ENCODE assay signal across 1 cellular context in the genomic region with DNA sequence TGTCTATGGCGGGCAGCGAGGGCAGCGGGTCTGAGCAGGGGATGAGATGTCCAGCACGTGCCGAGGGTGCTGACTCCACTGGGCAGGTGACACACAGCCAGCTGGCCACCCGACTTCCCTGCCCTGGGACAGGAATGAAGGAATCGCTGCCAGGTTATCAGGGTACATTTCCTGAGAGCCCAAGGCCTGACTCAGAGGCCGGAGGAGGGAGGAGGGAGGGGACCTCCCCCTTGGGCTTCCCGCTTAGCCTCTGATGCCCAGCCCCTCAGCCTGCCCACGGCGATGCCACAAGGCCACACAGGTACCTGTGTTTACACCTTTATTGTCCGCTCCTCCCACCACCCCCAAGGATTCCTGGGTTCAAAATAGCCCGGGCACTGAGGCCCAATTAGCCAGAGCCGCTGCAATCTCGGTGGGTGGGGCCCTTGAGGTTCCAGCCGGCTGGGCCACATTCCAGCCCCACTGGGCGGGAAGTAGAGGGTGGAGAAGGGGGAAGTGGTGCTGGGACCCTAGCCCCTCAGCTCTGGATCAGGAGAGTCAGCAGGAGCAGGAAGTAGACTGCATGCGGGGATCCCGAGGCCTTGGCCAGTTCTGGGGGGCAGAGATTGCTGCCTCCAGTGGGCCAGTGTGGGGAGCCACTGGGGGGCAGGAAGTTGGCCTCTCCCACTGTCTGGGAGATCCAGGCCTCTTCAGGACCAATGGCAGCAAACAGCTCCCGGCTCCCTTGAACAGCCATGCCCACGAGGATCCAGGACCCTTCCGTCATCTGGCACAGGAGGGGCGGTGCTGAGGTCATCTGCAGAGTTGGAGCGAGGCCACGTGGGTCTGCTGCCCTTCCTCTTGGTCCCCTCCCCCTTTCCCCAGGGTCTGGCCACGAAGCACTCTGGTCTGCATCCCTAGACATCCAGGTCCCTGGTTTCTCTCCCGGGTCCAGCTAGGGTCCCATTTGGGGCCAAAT.
TF ChIP-seq lines count a peak whose summit lies in the region.

No MANE protein-coding gene starts in this region.

TF ChIP-seq in HepG2, 621 proteins besides CTCF, POLR2A, EP300 and RAD21 (continued from another document and continues in another):
- TF ChIP-seq, protein P1, sequence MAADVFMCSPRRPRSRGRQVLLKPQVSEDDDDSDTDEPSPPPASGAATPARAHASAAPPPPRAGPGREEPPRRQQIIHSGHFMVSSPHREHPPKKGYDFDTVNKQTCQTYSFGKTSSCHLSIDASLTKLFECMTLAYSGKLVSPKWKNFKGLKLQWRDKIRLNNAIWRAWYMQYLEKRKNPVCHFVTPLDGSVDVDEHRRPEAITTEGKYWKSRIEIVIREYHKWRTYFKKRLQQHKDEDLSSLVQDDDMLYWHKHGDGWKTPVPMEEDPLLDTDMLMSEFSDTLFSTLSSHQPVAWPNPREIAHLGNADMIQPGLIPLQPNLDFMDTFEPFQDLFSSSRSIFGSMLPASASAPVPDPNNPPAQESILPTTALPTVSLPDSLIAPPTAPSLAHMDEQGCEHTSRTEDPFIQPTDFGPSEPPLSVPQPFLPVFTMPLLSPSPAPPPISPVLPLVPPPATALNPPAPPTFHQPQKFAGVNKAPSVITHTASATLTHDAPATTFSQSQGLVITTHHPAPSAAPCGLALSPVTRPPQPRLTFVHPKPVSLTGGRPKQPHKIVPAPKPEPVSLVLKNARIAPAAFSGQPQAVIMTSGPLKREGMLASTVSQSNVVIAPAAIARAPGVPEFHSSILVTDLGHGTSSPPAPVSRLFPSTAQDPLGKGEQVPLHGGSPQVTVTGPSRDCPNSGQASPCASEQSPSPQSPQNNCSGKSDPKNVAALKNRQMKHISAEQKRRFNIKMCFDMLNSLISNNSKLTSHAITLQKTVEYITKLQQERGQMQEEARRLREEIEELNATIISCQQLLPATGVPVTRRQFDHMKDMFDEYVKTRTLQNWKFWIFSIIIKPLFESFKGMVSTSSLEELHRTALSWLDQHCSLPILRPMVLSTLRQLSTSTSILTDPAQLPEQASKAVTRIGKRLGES (CRISPR knock-in tag; IDR thresholded peaks at IDR 0.05; ENCODE audit: borderline replicate concordance): no peak
- no peak for TF ChIP-seq ZNF75D (CRISPR knock-in tag; IDR thresholded peaks at IDR 0.05; ENCODE audit: borderline replicate concordance)
- TF ChIP-seq HNF4G (IDR thresholded peaks at IDR 0.05; ENCODE audit: borderline replicate concordance, low read depth, low read length): no peak
- 0 out of 2 replicates have a peak, but pooled peaks have one; percentile 18 for TF ChIP-seq HNF4G (CRISPR knock-in tag; IDR thresholded peaks at IDR 0.05; ENCODE audit: borderline replicate concordance, low read depth)
- TF ChIP-seq ARHGAP35 (CRISPR knock-in tag; IDR thresholded peaks at IDR 0.05; ENCODE audit: borderline replicate concordance): no peak
- no peak for TF ChIP-seq PCBP2 (optimal IDR thresholded peaks at IDR 0.05; ENCODE audit: low read depth, low read length, poor library complexity, severe bottlenecking)
- no peak for TF ChIP-seq ZNF460 (CRISPR knock-in tag; IDR thresholded peaks at IDR 0.05; ENCODE audit: borderline replicate concordance)
- no peak for TF ChIP-seq ZNF335 (CRISPR knock-in tag; IDR thresholded peaks at IDR 0.05)
- no peak for TF ChIP-seq ZNF138 (CRISPR knock-in tag; IDR thresholded peaks at IDR 0.05; ENCODE audit: low read depth)
- no peak for TF ChIP-seq KDM4B (CRISPR knock-in tag; IDR thresholded peaks at IDR 0.05)
- TF ChIP-seq, protein P2, sequence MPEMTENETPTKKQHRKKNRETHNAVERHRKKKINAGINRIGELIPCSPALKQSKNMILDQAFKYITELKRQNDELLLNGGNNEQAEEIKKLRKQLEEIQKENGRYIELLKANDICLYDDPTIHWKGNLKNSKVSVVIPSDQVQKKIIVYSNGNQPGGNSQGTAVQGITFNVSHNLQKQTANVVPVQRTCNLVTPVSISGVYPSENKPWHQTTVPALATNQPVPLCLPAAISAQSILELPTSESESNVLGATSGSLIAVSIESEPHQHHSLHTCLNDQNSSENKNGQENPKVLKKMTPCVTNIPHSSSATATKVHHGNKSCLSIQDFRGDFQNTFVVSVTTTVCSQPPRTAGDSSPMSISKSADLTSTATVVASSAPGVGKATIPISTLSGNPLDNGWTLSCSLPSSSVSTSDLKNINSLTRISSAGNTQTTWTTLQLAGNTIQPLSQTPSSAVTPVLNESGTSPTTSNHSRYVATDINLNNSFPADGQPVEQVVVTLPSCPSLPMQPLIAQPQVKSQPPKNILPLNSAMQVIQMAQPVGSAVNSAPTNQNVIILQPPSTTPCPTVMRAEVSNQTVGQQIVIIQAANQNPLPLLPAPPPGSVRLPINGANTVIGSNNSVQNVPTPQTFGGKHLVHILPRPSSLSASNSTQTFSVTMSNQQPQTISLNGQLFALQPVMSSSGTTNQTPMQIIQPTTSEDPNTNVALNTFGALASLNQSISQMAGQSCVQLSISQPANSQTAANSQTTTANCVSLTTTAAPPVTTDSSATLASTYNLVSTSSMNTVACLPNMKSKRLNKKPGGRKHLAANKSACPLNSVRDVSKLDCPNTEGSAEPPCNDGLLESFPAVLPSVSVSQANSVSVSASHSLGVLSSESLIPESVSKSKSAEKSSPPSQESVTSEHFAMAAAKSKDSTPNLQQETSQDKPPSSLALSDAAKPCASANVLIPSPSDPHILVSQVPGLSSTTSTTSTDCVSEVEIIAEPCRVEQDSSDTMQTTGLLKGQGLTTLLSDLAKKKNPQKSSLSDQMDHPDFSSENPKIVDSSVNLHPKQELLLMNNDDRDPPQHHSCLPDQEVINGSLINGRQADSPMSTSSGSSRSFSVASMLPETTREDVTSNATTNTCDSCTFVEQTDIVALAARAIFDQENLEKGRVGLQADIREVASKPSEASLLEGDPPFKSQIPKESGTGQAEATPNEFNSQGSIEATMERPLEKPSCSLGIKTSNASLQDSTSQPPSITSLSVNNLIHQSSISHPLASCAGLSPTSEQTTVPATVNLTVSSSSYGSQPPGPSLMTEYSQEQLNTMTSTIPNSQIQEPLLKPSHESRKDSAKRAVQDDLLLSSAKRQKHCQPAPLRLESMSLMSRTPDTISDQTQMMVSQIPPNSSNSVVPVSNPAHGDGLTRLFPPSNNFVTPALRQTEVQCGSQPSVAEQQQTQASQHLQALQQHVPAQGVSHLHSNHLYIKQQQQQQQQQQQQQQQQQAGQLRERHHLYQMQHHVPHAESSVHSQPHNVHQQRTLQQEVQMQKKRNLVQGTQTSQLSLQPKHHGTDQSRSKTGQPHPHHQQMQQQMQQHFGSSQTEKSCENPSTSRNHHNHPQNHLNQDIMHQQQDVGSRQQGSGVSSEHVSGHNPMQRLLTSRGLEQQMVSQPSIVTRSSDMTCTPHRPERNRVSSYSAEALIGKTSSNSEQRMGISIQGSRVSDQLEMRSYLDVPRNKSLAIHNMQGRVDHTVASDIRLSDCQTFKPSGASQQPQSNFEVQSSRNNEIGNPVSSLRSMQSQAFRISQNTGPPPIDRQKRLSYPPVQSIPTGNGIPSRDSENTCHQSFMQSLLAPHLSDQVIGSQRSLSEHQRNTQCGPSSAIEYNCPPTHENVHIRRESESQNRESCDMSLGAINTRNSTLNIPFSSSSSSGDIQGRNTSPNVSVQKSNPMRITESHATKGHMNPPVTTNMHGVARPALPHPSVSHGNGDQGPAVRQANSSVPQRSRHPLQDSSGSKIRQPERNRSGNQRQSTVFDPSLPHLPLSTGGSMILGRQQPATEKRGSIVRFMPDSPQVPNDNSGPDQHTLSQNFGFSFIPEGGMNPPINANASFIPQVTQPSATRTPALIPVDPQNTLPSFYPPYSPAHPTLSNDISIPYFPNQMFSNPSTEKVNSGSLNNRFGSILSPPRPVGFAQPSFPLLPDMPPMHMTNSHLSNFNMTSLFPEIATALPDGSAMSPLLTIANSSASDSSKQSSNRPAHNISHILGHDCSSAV (CRISPR knock-in tag; IDR thresholded peaks at IDR 0.05; ENCODE audit: borderline replicate concordance): no peak
- TF ChIP-seq EZH2 (conservative IDR thresholded peaks at IDR 0.05; ENCODE audit: low read depth, low read length): no peak
- TF ChIP-seq, protein P3, sequence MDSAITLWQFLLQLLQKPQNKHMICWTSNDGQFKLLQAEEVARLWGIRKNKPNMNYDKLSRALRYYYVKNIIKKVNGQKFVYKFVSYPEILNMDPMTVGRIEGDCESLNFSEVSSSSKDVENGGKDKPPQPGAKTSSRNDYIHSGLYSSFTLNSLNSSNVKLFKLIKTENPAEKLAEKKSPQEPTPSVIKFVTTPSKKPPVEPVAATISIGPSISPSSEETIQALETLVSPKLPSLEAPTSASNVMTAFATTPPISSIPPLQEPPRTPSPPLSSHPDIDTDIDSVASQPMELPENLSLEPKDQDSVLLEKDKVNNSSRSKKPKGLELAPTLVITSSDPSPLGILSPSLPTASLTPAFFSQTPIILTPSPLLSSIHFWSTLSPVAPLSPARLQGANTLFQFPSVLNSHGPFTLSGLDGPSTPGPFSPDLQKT (CRISPR knock-in tag; IDR thresholded peaks at IDR 0.05; ENCODE audit: borderline replicate concordance): no peak; the same call in 1 of the 2 replicates
- no peak for TF ChIP-seq ZNF343 (CRISPR knock-in tag; IDR thresholded peaks at IDR 0.05)
- TF ChIP-seq, protein P4, sequence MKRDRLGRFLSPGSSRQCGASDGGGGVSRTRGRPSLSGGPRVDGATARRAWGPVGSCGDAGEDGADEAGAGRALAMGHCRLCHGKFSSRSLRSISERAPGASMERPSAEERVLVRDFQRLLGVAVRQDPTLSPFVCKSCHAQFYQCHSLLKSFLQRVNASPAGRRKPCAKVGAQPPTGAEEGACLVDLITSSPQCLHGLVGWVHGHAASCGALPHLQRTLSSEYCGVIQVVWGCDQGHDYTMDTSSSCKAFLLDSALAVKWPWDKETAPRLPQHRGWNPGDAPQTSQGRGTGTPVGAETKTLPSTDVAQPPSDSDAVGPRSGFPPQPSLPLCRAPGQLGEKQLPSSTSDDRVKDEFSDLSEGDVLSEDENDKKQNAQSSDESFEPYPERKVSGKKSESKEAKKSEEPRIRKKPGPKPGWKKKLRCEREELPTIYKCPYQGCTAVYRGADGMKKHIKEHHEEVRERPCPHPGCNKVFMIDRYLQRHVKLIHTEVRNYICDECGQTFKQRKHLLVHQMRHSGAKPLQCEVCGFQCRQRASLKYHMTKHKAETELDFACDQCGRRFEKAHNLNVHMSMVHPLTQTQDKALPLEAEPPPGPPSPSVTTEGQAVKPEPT (CRISPR knock-in tag; IDR thresholded peaks at IDR 0.05; ENCODE audit: low read depth): no peak
- no peak for TF ChIP-seq ZNF776 (CRISPR knock-in tag; IDR thresholded peaks at IDR 0.05)
- TF ChIP-seq ZNF264 (CRISPR knock-in tag; IDR thresholded peaks at IDR 0.05): no peak
- no peak for TF ChIP-seq ZSCAN9 (CRISPR knock-in tag; IDR thresholded peaks at IDR 0.05; ENCODE audit: borderline replicate concordance)
- TF ChIP-seq ZNF282 (IDR thresholded peaks at IDR 0.05; ENCODE audit: partially characterized antibody): no peak
- TF ChIP-seq MTA1 (CRISPR knock-in tag; IDR thresholded peaks at IDR 0.05; ENCODE audit: borderline replicate concordance): 0 out of 2 replicates have a peak, but pooled peaks have one; percentile 54
- TF ChIP-seq ZNF777 (CRISPR knock-in tag; IDR thresholded peaks at IDR 0.05): peak; percentile 23; the same call in 1 of the 2 replicates
- TF ChIP-seq ZNF83 (CRISPR knock-in tag; IDR thresholded peaks at IDR 0.05; ENCODE audit: borderline replicate concordance): no peak
- TF ChIP-seq, protein P5, sequence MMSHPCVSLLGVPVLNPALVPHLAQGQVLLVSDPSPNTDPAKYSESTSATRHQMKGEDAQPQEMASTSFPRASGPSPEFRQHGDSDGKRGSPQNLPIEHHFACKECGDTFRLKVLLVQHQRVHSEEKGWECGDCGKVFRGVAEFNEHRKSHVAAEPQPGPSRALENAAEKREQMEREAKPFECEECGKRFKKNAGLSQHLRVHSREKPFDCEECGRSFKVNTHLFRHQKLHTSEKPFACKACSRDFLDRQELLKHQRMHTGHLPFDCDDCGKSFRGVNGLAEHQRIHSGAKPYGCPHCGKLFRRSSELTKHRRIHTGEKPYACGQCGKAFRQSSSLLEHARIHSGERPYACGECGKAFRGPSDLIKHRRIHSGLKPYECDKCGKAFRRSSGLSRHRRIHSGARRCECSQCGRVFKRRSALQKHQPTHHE (CRISPR knock-in tag; IDR thresholded peaks at IDR 0.05; ENCODE audit: borderline replicate concordance): no peak
- TF ChIP-seq, protein P6, sequence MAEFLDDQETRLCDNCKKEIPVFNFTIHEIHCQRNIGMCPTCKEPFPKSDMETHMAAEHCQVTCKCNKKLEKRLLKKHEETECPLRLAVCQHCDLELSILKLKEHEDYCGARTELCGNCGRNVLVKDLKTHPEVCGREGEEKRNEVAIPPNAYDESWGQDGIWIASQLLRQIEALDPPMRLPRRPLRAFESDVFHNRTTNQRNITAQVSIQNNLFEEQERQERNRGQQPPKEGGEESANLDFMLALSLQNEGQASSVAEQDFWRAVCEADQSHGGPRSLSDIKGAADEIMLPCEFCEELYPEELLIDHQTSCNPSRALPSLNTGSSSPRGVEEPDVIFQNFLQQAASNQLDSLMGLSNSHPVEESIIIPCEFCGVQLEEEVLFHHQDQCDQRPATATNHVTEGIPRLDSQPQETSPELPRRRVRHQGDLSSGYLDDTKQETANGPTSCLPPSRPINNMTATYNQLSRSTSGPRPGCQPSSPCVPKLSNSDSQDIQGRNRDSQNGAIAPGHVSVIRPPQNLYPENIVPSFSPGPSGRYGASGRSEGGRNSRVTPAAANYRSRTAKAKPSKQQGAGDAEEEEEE (CRISPR knock-in tag; IDR thresholded peaks at IDR 0.05; ENCODE audit: borderline replicate concordance): peak; percentile 78; the same call in 1 of the 2 replicates
- no peak for TF ChIP-seq NFRKB (IDR thresholded peaks at IDR 0.05)
- peak; percentile 65; the same call in 1 of the 2 replicates for TF ChIP-seq ZNF263 (CRISPR knock-in tag; IDR thresholded peaks at IDR 0.05)
- TF ChIP-seq ZSCAN22 (CRISPR knock-in tag; IDR thresholded peaks at IDR 0.05): no peak
- TF ChIP-seq, protein P7, sequence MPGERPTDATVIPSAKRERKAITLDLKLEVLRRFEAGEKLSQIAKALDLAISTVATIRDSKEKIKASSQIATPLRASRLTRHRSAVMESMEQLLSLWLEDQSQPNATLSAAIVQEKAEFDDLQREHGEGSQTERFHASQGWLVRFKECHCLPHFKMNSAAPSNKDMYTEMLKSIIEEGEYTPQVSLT (CRISPR knock-in tag; IDR thresholded peaks at IDR 0.05; ENCODE audit: borderline replicate concordance, low read depth): no peak
- no peak for TF ChIP-seq PHF8 (CRISPR knock-in tag; IDR thresholded peaks at IDR 0.05)
- TF ChIP-seq, protein P8, sequence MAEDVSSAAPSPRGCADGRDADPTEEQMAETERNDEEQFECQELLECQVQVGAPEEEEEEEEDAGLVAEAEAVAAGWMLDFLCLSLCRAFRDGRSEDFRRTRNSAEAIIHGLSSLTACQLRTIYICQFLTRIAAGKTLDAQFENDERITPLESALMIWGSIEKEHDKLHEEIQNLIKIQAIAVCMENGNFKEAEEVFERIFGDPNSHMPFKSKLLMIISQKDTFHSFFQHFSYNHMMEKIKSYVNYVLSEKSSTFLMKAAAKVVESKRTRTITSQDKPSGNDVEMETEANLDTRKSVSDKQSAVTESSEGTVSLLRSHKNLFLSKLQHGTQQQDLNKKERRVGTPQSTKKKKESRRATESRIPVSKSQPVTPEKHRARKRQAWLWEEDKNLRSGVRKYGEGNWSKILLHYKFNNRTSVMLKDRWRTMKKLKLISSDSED (CRISPR knock-in tag; IDR thresholded peaks at IDR 0.05): no peak
- TF ChIP-seq ZMYM2 (CRISPR knock-in tag; IDR thresholded peaks at IDR 0.05): no peak
- TF ChIP-seq ZNF543 (CRISPR knock-in tag; IDR thresholded peaks at IDR 0.05): no peak
- TF ChIP-seq TARDBP (CRISPR knock-in tag; IDR thresholded peaks at IDR 0.05): no peak
- TF ChIP-seq ZNF296 (CRISPR knock-in tag; conservative IDR thresholded peaks at IDR 0.05): no peak
- no peak for TF ChIP-seq NR3C1 (CRISPR knock-in tag; IDR thresholded peaks at IDR 0.05)
- TF ChIP-seq RARA (CRISPR knock-in tag; IDR thresholded peaks at IDR 0.05): no peak
